20 cellular contexts compared by ENCODE assay signal in the genomic region with DNA sequence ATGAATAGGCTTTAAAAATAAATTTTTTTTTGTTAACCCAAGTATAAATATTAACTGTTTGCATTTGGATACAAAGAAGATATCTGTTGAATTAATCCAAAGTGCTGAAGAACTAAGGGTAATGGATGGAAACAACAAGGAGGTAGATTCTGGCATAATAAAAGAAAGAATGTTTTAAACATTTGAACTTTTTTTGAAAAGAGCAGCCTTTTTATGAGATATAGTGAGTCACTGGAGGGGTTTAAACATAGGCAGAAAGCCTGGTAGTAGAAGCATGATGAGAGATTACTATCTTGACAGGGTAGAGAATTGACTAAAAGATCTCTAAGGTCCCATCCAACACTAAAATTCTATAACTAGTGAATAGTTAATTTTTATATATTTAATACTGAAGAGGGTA. TPM values are rescaled to one million over a fixed set of nuclear protein-coding genes. Genes with fewer than 3 reads are reported as not detected.
DNase-seq lines count a peak whose midpoint lies in the region; ATAC-seq and TF ChIP-seq lines count a peak whose summit lies in the region.
"Had no signal": no experiment of that assay in that cellular context is flagged by ENCODE, and none has a peak within 500 bp of the region (broad histone marks: within the 10 kb centered on the region; RNA-seq: fewer than 3 reads in every experiment).

No MANE protein-coding gene starts in this region.

- H3F3A ChIP-seq in DOHH2 (ENCODE audit: control insufficient read depth, insufficient read depth), result peaks cover 19% of the 10 kb centered on the region

- H3K9me3 ChIP-seq in DOHH2 (ENCODE audit: control insufficient read depth, insufficient read depth, low read length) (no peaks in the 10 kb centered on the region), SK-N-MC (ENCODE audit: low read depth, low read length) (no peaks in the 10 kb centered on the region), hepatocyte (ENCODE audit: low read depth) (no peaks in the 10 kb centered on the region)
- H3K9me3 ChIP-seq: colonic mucosa, SJCRH30, spleen had no signal

- no peaks in the 10 kb centered on the region for H3K27me3 ChIP-seq in DOHH2 (ENCODE audit: control insufficient read depth, low read length)
- H3K27me3 ChIP-seq in KMS-11 (ENCODE audit: insufficient read depth, low read depth), result no peaks in the 10 kb centered on the region
- no peaks in the 10 kb centered on the region for H3K27me3 ChIP-seq in hepatocyte
- H3K27me3 ChIP-seq: colonic mucosa, SJCRH30, spleen had no signal

- TF ChIP-seq CTCF in DOHH2 (IDR thresholded peaks at IDR 0.05; ENCODE audit: low read depth, low read length, poor library complexity, severe bottlenecking) (no peak), KMS-11 (conservative IDR thresholded peaks at IDR 0.05; ENCODE audit: low read depth, low read length) (no peak), hepatocyte (IDR thresholded peaks at IDR 0.05; ENCODE audit: poor library complexity) (no peak)

- H3K4me2 ChIP-seq in DOHH2 (ENCODE audit: low read length), result peak overlapping the region; percentile 17; the same call in 1 of the 2 replicates
- peak overlapping the region; percentile 89 for H3K4me2 ChIP-seq in KMS-11
- peak overlapping the region; percentile 86 for H3K4me2 ChIP-seq in hepatocyte

- no peak for ATAC-seq in GM18502 (IDR thresholded peaks at IDR 0.05; ENCODE audit: poor library complexity, unreplicated experiment)
- no peak for ATAC-seq in GM18511 (IDR thresholded peaks at IDR 0.05; ENCODE audit: unreplicated experiment)
- ATAC-seq: GM23338; left cardiac atrium; stimulated activated naive CD8-positive, alpha-beta T cell treated with anti-CD3 and anti-CD28 coated beads, Interleukin-15, Interleukin-2, amounts not matched to agents 100 U/mL and 50 U/mL, for 24 hours had no signal

- peaks cover 29% of the 10 kb centered on the region for H3K36me3 ChIP-seq in DOHH2 (ENCODE audit: control insufficient read depth, low read length)
- no peaks in the 10 kb centered on the region for H3K36me3 ChIP-seq in KMS-11 (ENCODE audit: insufficient read depth)
- H3K36me3 ChIP-seq in SK-N-MC (ENCODE audit: insufficient read depth, low read length), result no peaks in the 10 kb centered on the region
- no peaks in the 10 kb centered on the region for H3K36me3 ChIP-seq in hepatocyte (replicated peaks; ENCODE audit: insufficient read depth, low read depth)
- H3K36me3 ChIP-seq: colonic mucosa, spleen had no signal

- H4K20me1 ChIP-seq in DOHH2 (ENCODE audit: control insufficient read depth, insufficient read depth, low read depth, low read length) (peaks cover 9% of the 10 kb centered on the region; the same call in 1 of the 2 replicates), KMS-11 (ENCODE audit: insufficient read depth) (no peaks in the 10 kb centered on the region), hepatocyte (ENCODE audit: insufficient read depth, poor library complexity, severe bottlenecking) (peaks cover 6% of the 10 kb centered on the region)

- H3K4me1 ChIP-seq in DOHH2 (ENCODE audit: control insufficient read depth, low read length), result peaks cover 42% of the 10 kb centered on the region
- peaks cover 37% of the 10 kb centered on the region for H3K4me1 ChIP-seq in KMS-11 (ENCODE audit: low read depth, poor library complexity, severe bottlenecking)
- peaks cover 12% of the 10 kb centered on the region for H3K4me1 ChIP-seq in hepatocyte (ENCODE audit: insufficient read depth)
- H3K4me1 ChIP-seq: colonic mucosa had no signal

- peaks cover 69% of the 10 kb centered on the region for H3K79me2 ChIP-seq in DOHH2 (ENCODE audit: control insufficient read depth, low read length)
- peaks cover 87% of the 10 kb centered on the region for H3K79me2 ChIP-seq in KMS-11 (ENCODE audit: insufficient read depth, low read depth)
- peaks cover 74% of the 10 kb centered on the region for H3K79me2 ChIP-seq in hepatocyte

- H3K9me2 ChIP-seq in DOHH2 (replicated peaks; ENCODE audit: control insufficient read depth, low read length) (no peaks in the 10 kb centered on the region), hepatocyte (replicated peaks; ENCODE audit: insufficient read depth) (no peaks in the 10 kb centered on the region)

- H3K4me3 ChIP-seq in DOHH2 (ENCODE audit: low read length), result no peak overlapping the region
- H3K4me3 ChIP-seq in KMS-11 (IDR thresholded peaks at IDR 0.05; ENCODE audit: insufficient read depth, low read depth, low read length), result no peak overlapping the region
- peak overlapping the region; percentile 96 for H3K4me3 ChIP-seq in SK-N-MC
- no peak overlapping the region for H3K4me3 ChIP-seq in hepatocyte
- H3K4me3 ChIP-seq: colonic mucosa, SJCRH30, spleen had no signal

- H3K27ac ChIP-seq in DOHH2 (ENCODE audit: low read depth, low read length) (no peak overlapping the region), KMS-11 (peak overlapping the region; percentile 98), SK-N-MC (peak overlapping the region; percentile 64; the same call in 1 of the 2 replicates), hepatocyte (no peak overlapping the region)
- H3K27ac ChIP-seq: colonic mucosa, SJCRH30 had no signal

- no peak for DNase-seq in SK-N-MC (ENCODE audit: low read depth, low spot score)
- no peak for DNase-seq in hepatocyte (ENCODE audit: low spot score)
- no peak for DNase-seq in amniotic stem cell (lab: John Stamatoyannopoulos, UW)
- DNase-seq: activated effector memory CD4-positive, alpha-beta T cell treated with Interleukin-2 at 50 U/mL for 16 hours; colonic mucosa; left cardiac atrium; NCI-H1694; NCI-H2171 treated with DMSO at 0.1 percent for 48 hours; NCI-H526 treated with DMSO at 0.1 percent for 48 hours; occipital lobe; retina; SJCRH30; spleen; stimulated activated CD4-positive, alpha-beta T cell treated with anti-CD3 and anti-CD28 coated beads, Interleukin-4, amount 100 ng/mL, for 24 hours; stimulated activated naive CD8-positive, alpha-beta T cell treated with anti-CD3 and anti-CD28 coated beads, Interleukin-15, Interleukin-2, amounts not matched to agents 100 U/mL and 50 U/mL, for 24 hours had no signal

- no peak overlapping the region for H2AFZ ChIP-seq in KMS-11 (ENCODE audit: low read depth)
- H2AFZ ChIP-seq in hepatocyte, result no peak overlapping the region
- H2AFZ ChIP-seq: GM23338 had no signal

- H3K9ac ChIP-seq in KMS-11 (peak overlapping the region; percentile 92), SK-N-MC (ENCODE audit: insufficient read length) (peak overlapping the region; percentile 79)

RNA-seq across cellular contexts. Expression of a gene that starts 2.7 kb away (rescaled TPM):
- 41.9 and 42.2 TPM in 2 replicates for total RNA-seq in hepatocyte
- 17.9 and 19.3 TPM in 2 replicates for polyA plus RNA-seq in hepatocyte

RNA-seq across cellular contexts. Expression of a gene that starts 2.9 kb away (rescaled TPM):
- 5.9 and 7.6 TPM in 2 replicates for total RNA-seq in hepatocyte
- polyA plus RNA-seq in hepatocyte, result 2.9 and 3.1 TPM in 2 replicates

Comparison
In these comparisons a context has a peak if more than half of its experiments do, and no peak if none do; other contexts are left out.
1. H3K27ac ChIP-seq: peak in KMS-11 (single experiment) and SK-N-MC (single experiment); none in DOHH2 (single experiment) and hepatocyte (single experiment).
2. H3K4me2 ChIP-seq: peak in every context shown above with its lines; median percentile 89 in KMS-11; 86 in hepatocyte; 17 in DOHH2.